In genomic region chr10:72567884-72568283, GRCh38 we compare ENCODE assay signal across 9 cellular contexts. TPM values are rescaled to one million over a fixed set of nuclear protein-coding genes. Genes with fewer than 3 reads are reported as not detected.
A peak's percentile ranks its signal among the peaks of the same experiment; 100 is the strongest.
DNase-seq lines count a peak whose midpoint lies in the region; ATAC-seq and TF ChIP-seq lines count a peak whose summit lies in the region.
"Had no signal": no experiment of that assay in that cellular context is flagged by ENCODE, and none has a peak within 500 bp of the region (broad histone marks: within the 10 kb centered on the region; RNA-seq: fewer than 3 reads in every experiment).

No MANE protein-coding gene starts in this region.

- H3K9me3 Mint-ChIP-seq in WTC11, result no peaks in the 10 kb centered on the region
- H3K9me3 Mint-ChIP-seq in CD4-positive, alpha-beta memory T cell, result no peaks in the 10 kb centered on the region

- no peaks in the 10 kb centered on the region for H3K27me3 Mint-ChIP-seq in WTC11 (ENCODE audit: low read depth)
- no peaks in the 10 kb centered on the region for H3K27me3 Mint-ChIP-seq in CD4-positive, alpha-beta memory T cell

- no peak for DNase-seq in BE2C
- no peak for DNase-seq in HFF-Myc (ENCODE audit: extremely low read depth, low read depth)
- no peak for DNase-seq in WTC11 (ENCODE audit: low spot score)
- DNase-seq in left kidney (ENCODE audit: low read depth, low spot score), result peak; percentile 7
- no peak for DNase-seq in CD4-positive, alpha-beta memory T cell
- DNase-seq in DMS79 (lab: John Stamatoyannopoulos, UW), result no peak

- CTCF ChIA-PET in WTC11 (lab: Charles Lee), result interaction anchor here (1.7 kb wide), 1 partner anchor 266 kb away, joined by 6 read pairs; no protein-coding TSS in a partner anchor
- CTCF ChIA-PET in CD4-positive, alpha-beta memory T cell (lab: Charles Lee; ENCODE audit: partially characterized antibody), result interaction anchor here (0.6 to 1.5 kb wide), 2 partner anchors 203 to 1192 kb away, joined by 3 to 5 read pairs; no protein-coding TSS in a partner anchor

- ATAC-seq in WTC11, result peak; percentile 56; the same call in 1 of the 2 replicates
- no peak for ATAC-seq in HG03108 (IDR thresholded peaks at IDR 0.05; ENCODE audit: unreplicated experiment)
- ATAC-seq in HG02610 (IDR thresholded peaks at IDR 0.05; ENCODE audit: unreplicated experiment), result no peak

- peaks cover 2% of the 10 kb centered on the region; the same call in 1 of the 2 replicates for H3K4me1 Mint-ChIP-seq in WTC11
- H3K4me1 Mint-ChIP-seq in CD4-positive, alpha-beta memory T cell, result peaks cover 8 to 10% (median 9%) of the 10 kb centered on the region in 4 donors

- H3K27me3 ChIP-seq in BE2C, result no peaks in the 10 kb centered on the region
- H3K27me3 ChIP-seq in CD4-positive, alpha-beta memory T cell (ENCODE audit: insufficient read depth, low read length), result no peaks in the 10 kb centered on the region
- H3K27me3 ChIP-seq: SJSA1 had no signal

- no peak overlapping the region for H3K4me3 Mint-ChIP-seq in WTC11
- no peak overlapping the region for H3K4me3 Mint-ChIP-seq in CD4-positive, alpha-beta memory T cell

- no peaks in the 10 kb centered on the region for H3K9me3 ChIP-seq in BE2C
- no peaks in the 10 kb centered on the region for H3K9me3 ChIP-seq in CD4-positive, alpha-beta memory T cell (ENCODE audit: control insufficient read depth in 1 of 2, low read length in 2 of 2)
- H3K9me3 ChIP-seq: SJSA1 had no signal

- H3K27ac ChIP-seq in CD4-positive, alpha-beta memory T cell (ENCODE audit: low read depth, low read length), result no peak overlapping the region
- H3K27ac ChIP-seq: SJSA1 had no signal

- no peak overlapping the region for H3K27ac Mint-ChIP-seq in WTC11
- H3K27ac Mint-ChIP-seq in CD4-positive, alpha-beta memory T cell, result peak overlapping the region in 1 of 7 donors; percentile 16

- peak; percentile 61 for TF ChIP-seq CTCF in BE2C (IDR thresholded peaks at IDR 0.05; ENCODE audit: low read depth, low read length)
- TF ChIP-seq CTCF in HFF-Myc (IDR thresholded peaks at IDR 0.05; ENCODE audit: low read depth, low read length, missing control alignments), result peak; percentile 38
- peak; percentile 32; the same call in 1 of the 2 replicates for TF ChIP-seq CTCF in WTC11 (IDR thresholded peaks at IDR 0.05)

- H3K4me3 ChIP-seq in BE2C (ENCODE audit: low read depth, low read length) (no peak overlapping the region), HFF-Myc (replicated peaks; ENCODE audit: low read depth, low read length) (no peak overlapping the region)
- no peak overlapping the region for H3K4me3 ChIP-seq in CD4-positive, alpha-beta memory T cell (ENCODE audit: low read length in 2 of 2)
- H3K4me3 ChIP-seq: SJSA1 had no signal

- POLR2A ChIA-PET in WTC11 (lab: Charles Lee), result no interaction called here
- POLR2A ChIA-PET in CD4-positive, alpha-beta memory T cell (lab: Charles Lee; ENCODE audit: partially characterized antibody), result interaction anchor here (1.0 kb wide), 1 partner anchor 204 kb away, joined by 4 read pairs; no protein-coding TSS in a partner anchor

- H3K36me3 ChIP-seq in BE2C, result peaks cover 7% of the 10 kb centered on the region
- H3K36me3 ChIP-seq in CD4-positive, alpha-beta memory T cell (ENCODE audit: insufficient read depth, low read length), result no peaks in the 10 kb centered on the region

- intact Hi-C loops in CD4-positive, alpha-beta memory T cell (cut with micrococcal nuclease), result no loop called here

- H3K4me1 ChIP-seq in BE2C, result no peaks in the 10 kb centered on the region
- H3K4me1 ChIP-seq in CD4-positive, alpha-beta memory T cell (ENCODE audit: insufficient read depth, low read length), result peaks cover 6% of the 10 kb centered on the region

- peaks cover 13% of the 10 kb centered on the region for H3K36me3 Mint-ChIP-seq in WTC11
- H3K36me3 Mint-ChIP-seq in CD4-positive, alpha-beta memory T cell, result peaks cover 22 to 30% of the 10 kb centered on the region in 2 donors

TF ChIP-seq in WTC11, 78 proteins besides CTCF, POLR2A, EP300 and RAD21:
- TF ChIP-seq, protein P1, sequence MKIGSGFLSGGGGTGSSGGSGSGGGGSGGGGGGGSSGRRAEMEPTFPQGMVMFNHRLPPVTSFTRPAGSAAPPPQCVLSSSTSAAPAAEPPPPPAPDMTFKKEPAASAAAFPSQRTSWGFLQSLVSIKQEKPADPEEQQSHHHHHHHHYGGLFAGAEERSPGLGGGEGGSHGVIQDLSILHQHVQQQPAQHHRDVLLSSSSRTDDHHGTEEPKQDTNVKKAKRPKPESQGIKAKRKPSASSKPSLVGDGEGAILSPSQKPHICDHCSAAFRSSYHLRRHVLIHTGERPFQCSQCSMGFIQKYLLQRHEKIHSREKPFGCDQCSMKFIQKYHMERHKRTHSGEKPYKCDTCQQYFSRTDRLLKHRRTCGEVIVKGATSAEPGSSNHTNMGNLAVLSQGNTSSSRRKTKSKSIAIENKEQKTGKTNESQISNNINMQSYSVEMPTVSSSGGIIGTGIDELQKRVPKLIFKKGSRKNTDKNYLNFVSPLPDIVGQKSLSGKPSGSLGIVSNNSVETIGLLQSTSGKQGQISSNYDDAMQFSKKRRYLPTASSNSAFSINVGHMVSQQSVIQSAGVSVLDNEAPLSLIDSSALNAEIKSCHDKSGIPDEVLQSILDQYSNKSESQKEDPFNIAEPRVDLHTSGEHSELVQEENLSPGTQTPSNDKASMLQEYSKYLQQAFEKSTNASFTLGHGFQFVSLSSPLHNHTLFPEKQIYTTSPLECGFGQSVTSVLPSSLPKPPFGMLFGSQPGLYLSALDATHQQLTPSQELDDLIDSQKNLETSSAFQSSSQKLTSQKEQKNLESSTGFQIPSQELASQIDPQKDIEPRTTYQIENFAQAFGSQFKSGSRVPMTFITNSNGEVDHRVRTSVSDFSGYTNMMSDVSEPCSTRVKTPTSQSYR (CRISPR knock-in tag; IDR thresholded peaks at IDR 0.05), result no peak
- TF ChIP-seq ZNF671 (CRISPR knock-in tag; IDR thresholded peaks at IDR 0.05), result no peak
- no peak for TF ChIP-seq TCF7 (CRISPR knock-in tag; IDR thresholded peaks at IDR 0.05; ENCODE audit: low read depth)
- TF ChIP-seq CREM (CRISPR knock-in tag; IDR thresholded peaks at IDR 0.05), result no peak
- TF ChIP-seq RELA (CRISPR knock-in tag; IDR thresholded peaks at IDR 0.05; ENCODE audit: borderline replicate concordance), result no peak

RNA-seq across cellular contexts. Expression of gene MICU1, which starts 58.0 kb away (rescaled TPM):
- polyA plus RNA-seq in BE2C (2012; ENCODE audit: insufficient read depth, insufficient read length, low read depth), result 34.4 TPM
- total RNA-seq in WTC11 (2021), result 34.5 to 36.1 TPM (median 36.0 TPM) in 3 replicates
- 10 to 100 TPM; 24.9 to 28.4 TPM for total RNA-seq in CD4-positive, alpha-beta memory T cell
- polyA plus RNA-seq in CD4-positive, alpha-beta memory T cell, result 10 to 100 TPM; 25.7 to 30.4 TPM
